In the genomic region with DNA sequence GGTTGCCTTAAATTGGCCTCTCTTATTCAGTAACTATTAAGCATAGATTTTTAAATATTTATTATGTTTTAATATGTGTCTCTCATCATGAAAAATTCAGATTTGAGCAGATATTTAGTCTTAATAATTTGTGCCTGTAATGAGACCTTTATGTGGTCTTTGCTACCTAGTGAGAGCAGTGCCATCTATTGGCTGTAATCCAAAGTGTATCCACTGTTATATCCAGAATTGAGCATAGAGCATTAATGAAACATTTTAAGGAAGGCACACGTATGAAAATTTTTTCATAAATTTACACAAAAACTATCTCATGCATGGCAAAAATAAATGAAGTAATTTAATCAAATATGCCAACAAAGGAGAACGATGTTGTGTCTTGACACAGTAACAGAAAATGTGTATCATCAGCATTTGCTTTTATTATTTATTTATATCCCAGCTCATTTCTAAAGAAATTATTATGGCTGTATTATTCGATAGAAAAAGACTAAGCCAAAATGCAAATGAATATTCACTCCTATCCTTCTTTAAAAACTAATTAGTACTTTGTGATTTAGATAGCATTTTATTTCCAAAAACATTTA, we compare ENCODE assay signal across 8 cellular contexts.
DNase-seq lines count a peak whose midpoint lies in the region; ATAC-seq, FAIRE-seq and TF ChIP-seq lines count a peak whose summit lies in the region.

No MANE protein-coding gene starts in this region.

- no peaks in the 10 kb centered on the region for H3K79me2 ChIP-seq in K562 (ENCODE audit: control insufficient read depth, insufficient read depth, low read length)

- TF ChIP-seq CTCF in K562 (IDR thresholded peaks at IDR 0.05 in 2 of 3, conservative IDR thresholded peaks at IDR 0.05 in 1 of 3; ENCODE audit: insufficient read depth in 2 of 3, low read depth in 1 of 3, low read length in 3 of 3) = peak in 2 of 3 experiments; percentile 48 to 68; a peak in 4 of 6 replicates

- no peak for TF ChIP-seq EP300 in K562 (IDR thresholded peaks at IDR 0.05; ENCODE audit: low read length)

- peak; percentile 46 for FAIRE-seq in K562 (lab: Jason Lieb, UNC)

- H3K36me3 ChIP-seq in K562 (ENCODE audit: control insufficient read depth, insufficient read depth, low read length) = no peaks in the 10 kb centered on the region
- no peaks in the 10 kb centered on the region for H3K36me3 ChIP-seq in H7 (replicated peaks; ENCODE audit: control insufficient read depth, insufficient read depth, low read length)

- peak; percentile 67 for DNase-seq in ELR (ENCODE audit: low read depth)
- peak; percentile 46 for DNase-seq in H4 (ENCODE audit: low spot score)
- DNase-seq in NCI-H2029 (lab: John Stamatoyannopoulos, UW) = peak; percentile 14
- peak; percentile 9 to 48 (median 14) for DNase-seq in K562 (ENCODE audit: extremely low read depth in 1 of 4, low spot score in 3 of 4)
- DNase-seq in non-pigmented ciliary epithelial cell (ENCODE audit: low read depth) = peak; percentile 8
- DNase-seq in OCI-M2 (lab: John Stamatoyannopoulos, UW; ENCODE audit: unreplicated experiment) = no peak
- DNase-seq in H7 = no peak
- DNase-seq in Right ventricle myocardium superior = no peak

- in situ Hi-C loops in K562 (cut with MboI) = loop anchor here (25.0 kb wide), 1 partner anchor 451 kb away; no protein-coding TSS in a partner anchor

- WGBS in K562 (ENCODE audit: insufficient coverage, low coverage, missing lambda C conversion rate) = 19% methylated on average over 3 of the region's 3 CpGs

- TF ChIP-seq RAD21 in K562 (CRISPR knock-in tag; conservative IDR thresholded peaks at IDR 0.05 in 1 of 2, IDR thresholded peaks at IDR 0.05 in 1 of 2) = peak; percentile 55 to 72

- peak; percentile 87 for ATAC-seq in K562
- ATAC-seq in Right ventricle myocardium superior (ENCODE audit: poor library complexity) = no peak

- peaks cover 4% of the 10 kb centered on the region for H3K9me1 ChIP-seq in K562 (ENCODE audit: control insufficient read depth, insufficient read depth, low read length)

- peaks cover 8 to 12% of the 10 kb centered on the region in 2 experiments; a peak in 3 of 5 replicates for H3K4me1 ChIP-seq in K562 (replicated peaks in 1 of 2; ENCODE audit: control insufficient read depth in 2 of 2, insufficient read depth in 2 of 2, low read length in 2 of 2)

- POLR2A ChIA-PET in K562 (lab: Yijun Ruan, JAX) = interaction anchor here (0.6 to 0.8 kb wide), 2 partner anchors 10 to 333 kb away, joined by 3 read pairs; no protein-coding TSS in a partner anchor

- 0 out of 2 replicates have a peak, but pooled peaks cover 3% of the 10 kb centered on the region for H4K20me1 ChIP-seq in K562 (replicated peaks; ENCODE audit: control insufficient read depth, insufficient read depth, low read length)

- H3K27me3 ChIP-seq in K562 (ENCODE audit: control insufficient read depth in 2 of 2, insufficient read depth in 2 of 2, low read length in 2 of 2) (no peaks in the 10 kb centered on the region), H7 (ENCODE audit: control insufficient read depth, insufficient read depth, low read length) (no peaks in the 10 kb centered on the region)

- no peak overlapping the region for H3K4me3 ChIP-seq in K562
- H3K4me3 ChIP-seq in H7 (ENCODE audit: insufficient read depth, low read depth, low read length) = no peak overlapping the region

- CTCF ChIA-PET in K562 (lab: Yijun Ruan, JAX; ENCODE audit: low intra/inter-chr PET ratio) = interaction anchor here (0.5 kb wide), 1 partner anchor 1514 kb away, joined by 3 read pairs; no protein-coding TSS in a partner anchor

- H3K9ac ChIP-seq in K562 (ENCODE audit: insufficient read depth in 1 of 2, low read depth in 2 of 2, low read length in 2 of 2) = no peak overlapping the region

- intact Hi-C loops in K562 (cut with micrococcal nuclease) = loop anchor here (1.0 to 5.0 kb wide), 5 partner anchors 119 to 695 kb away; no protein-coding TSS in a partner anchor
- intact Hi-C loops in Right ventricle myocardium superior (cut with DNase I) = no loop called here

- no peak overlapping the region for H2AFZ ChIP-seq in K562 (ENCODE audit: low read depth, low read length)

- no peak overlapping the region for H3K27ac ChIP-seq in K562 (ENCODE audit: extremely low read depth, low read depth, low read length)

- TF ChIP-seq POLR2A in K562 (conservative IDR thresholded peaks at IDR 0.05) = no peak

- H3K4me2 ChIP-seq in K562 (ENCODE audit: insufficient read depth, low read length) = no peak overlapping the region

- BruUV-seq in K562 (replicated peaks; lab: Mats Ljungman, UMichigan) = no TSS peak

- H3K9me3 ChIP-seq in K562 (replicated peaks; ENCODE audit: control insufficient read depth, insufficient read depth, low read depth, low read length) = no peaks in the 10 kb centered on the region

TF ChIP-seq in K562, 482 proteins besides CTCF, POLR2A, EP300 and RAD21:
- TF ChIP-seq HDAC1 (IDR thresholded peaks at IDR 0.05) = no peak
- no peak for TF ChIP-seq GABPB2 (CRISPR knock-in tag; conservative IDR thresholded peaks at IDR 0.05)
- no peak for TF ChIP-seq SUPT5H (IDR thresholded peaks at IDR 0.05)
- TF ChIP-seq NR4A1 (CRISPR knock-in tag; IDR thresholded peaks at IDR 0.05) = no peak
- TF ChIP-seq NR4A1 (tag; IDR thresholded peaks at IDR 0.05) = no peak
- 0 out of 2 replicates have a peak, but pooled peaks have one; percentile 47 for TF ChIP-seq ARID2 (IDR thresholded peaks at IDR 0.05)
- TF ChIP-seq MAFG (tag; conservative IDR thresholded peaks at IDR 0.05) = peak; percentile 23; the same call in 1 of the 2 replicates
- TF ChIP-seq ZNF507 (tag; conservative IDR thresholded peaks at IDR 0.05) = no peak
- no peak for TF ChIP-seq ZNF232 (CRISPR knock-in tag; IDR thresholded peaks at IDR 0.05)
- TF ChIP-seq SMC3 (conservative IDR thresholded peaks at IDR 0.05; ENCODE audit: insufficient read depth, low read depth, low read length) = 0 out of 2 replicates have a peak, but pooled peaks have one; percentile 6
- TF ChIP-seq POLR2H (tag; IDR thresholded peaks at IDR 0.05; ENCODE audit: low read depth) = 0 out of 2 replicates have a peak, but pooled peaks have one; percentile 22
- no peak for TF ChIP-seq ZNF12 (CRISPR knock-in tag; IDR thresholded peaks at IDR 0.05)
- TF ChIP-seq, protein P1, sequence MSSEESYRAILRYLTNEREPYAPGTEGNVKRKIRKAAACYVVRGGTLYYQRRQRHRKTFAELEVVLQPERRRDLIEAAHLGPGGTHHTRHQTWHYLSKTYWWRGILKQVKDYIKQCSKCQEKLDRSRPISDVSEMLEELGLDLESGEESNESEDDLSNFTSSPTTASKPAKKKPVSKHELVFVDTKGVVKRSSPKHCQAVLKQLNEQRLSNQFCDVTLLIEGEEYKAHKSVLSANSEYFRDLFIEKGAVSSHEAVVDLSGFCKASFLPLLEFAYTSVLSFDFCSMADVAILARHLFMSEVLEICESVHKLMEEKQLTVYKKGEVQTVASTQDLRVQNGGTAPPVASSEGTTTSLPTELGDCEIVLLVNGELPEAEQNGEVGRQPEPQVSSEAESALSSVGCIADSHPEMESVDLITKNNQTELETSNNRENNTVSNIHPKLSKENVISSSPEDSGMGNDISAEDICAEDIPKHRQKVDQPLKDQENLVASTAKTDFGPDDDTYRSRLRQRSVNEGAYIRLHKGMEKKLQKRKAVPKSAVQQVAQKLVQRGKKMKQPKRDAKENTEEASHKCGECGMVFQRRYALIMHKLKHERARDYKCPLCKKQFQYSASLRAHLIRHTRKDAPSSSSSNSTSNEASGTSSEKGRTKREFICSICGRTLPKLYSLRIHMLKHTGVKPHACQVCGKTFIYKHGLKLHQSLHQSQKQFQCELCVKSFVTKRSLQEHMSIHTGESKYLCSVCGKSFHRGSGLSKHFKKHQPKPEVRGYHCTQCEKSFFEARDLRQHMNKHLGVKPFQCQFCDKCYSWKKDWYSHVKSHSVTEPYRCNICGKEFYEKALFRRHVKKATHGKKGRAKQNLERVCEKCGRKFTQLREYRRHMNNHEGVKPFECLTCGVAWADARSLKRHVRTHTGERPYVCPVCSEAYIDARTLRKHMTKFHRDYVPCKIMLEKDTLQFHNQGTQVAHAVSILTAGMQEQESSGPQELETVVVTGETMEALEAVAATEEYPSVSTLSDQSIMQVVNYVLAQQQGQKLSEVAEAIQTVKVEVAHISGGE (CRISPR knock-in tag; IDR thresholded peaks at IDR 0.05) = no peak
- TF ChIP-seq SRSF3 (IDR thresholded peaks at IDR 0.05; ENCODE audit: insufficient read depth, low read length) = no peak
- TF ChIP-seq ZNF316 (IDR thresholded peaks at IDR 0.05) = peak; percentile 76
- no peak for TF ChIP-seq NCOA2 (IDR thresholded peaks at IDR 0.05; ENCODE audit: partially characterized antibody in 2 of 2)
- peak; percentile 59; the same call in 1 of the 2 replicates for TF ChIP-seq C11orf30 (IDR thresholded peaks at IDR 0.05; ENCODE audit: low read depth)
- peak; percentile 51 for TF ChIP-seq DEAF1 (CRISPR knock-in tag; IDR thresholded peaks at IDR 0.05)
- TF ChIP-seq RB1 (IDR thresholded peaks at IDR 0.05; ENCODE audit: low read depth) = no peak
- no peak for TF ChIP-seq ETV5 (CRISPR knock-in tag; IDR thresholded peaks at IDR 0.05; ENCODE audit: low read depth)

Comparison
In these comparisons a context has a peak if more than half of its experiments do, and no peak if none do; other contexts are left out.
1. DNase-seq: peak in ELR (single experiment), H4 (single experiment), NCI-H2029 (single experiment), K562 (4 of 4) and non-pigmented ciliary epithelial cell (single experiment); none in OCI-M2 (single experiment), H7 (single experiment) and Right ventricle myocardium superior (single experiment).